ENCODE assay signal across 15 cellular contexts in genomic region chr5:99054972-99055371, GRCh38.
DNase-seq lines count a peak whose midpoint lies in the region; ATAC-seq and TF ChIP-seq lines count a peak whose summit lies in the region.
"Had no signal": no experiment of that assay in that cellular context is flagged by ENCODE, and none has a peak within 500 bp of the region (broad histone marks: within the 10 kb centered on the region; RNA-seq: fewer than 3 reads in every experiment).

No MANE protein-coding gene starts in this region.

- no peak for TF ChIP-seq CTCF in brain microvascular endothelial cell (IDR thresholded peaks at IDR 0.05; ENCODE audit: low read depth, low read length, missing control alignments)

- POLR2A ChIA-PET in CD8-positive, alpha-beta memory T cell (lab: Charles Lee), result no interaction called here

- H3K27ac Mint-ChIP-seq in CD8-positive, alpha-beta memory T cell, result peak overlapping the region in 6 of 8 donors; percentile 40 to 91 (median 52)
- no peak overlapping the region for H3K27ac Mint-ChIP-seq in activated T-helper 17 cell treated with anti-CD3 and anti-CD28 coated beads, Interleukin-2, amount 50 U/mL, for 72 hours
- H3K27ac Mint-ChIP-seq: mesothelial cell of epicardium; T-helper 2 cell treated with Interferon-gamma antibody and Interleukin-4, amounts not matched to agents 5 μg/mL and 100 μg/mL, for 36 hours had no signal

- ATAC-seq in GM19351 (IDR thresholded peaks at IDR 0.05; ENCODE audit: unreplicated experiment) (peak; percentile 57), HG02884 (IDR thresholded peaks at IDR 0.05; ENCODE audit: unreplicated experiment) (peak; percentile 72), left lobe of liver (no peak)
- peak; percentile 68 for ATAC-seq in activated T-helper 17 cell treated with anti-CD3 and anti-CD28 coated beads, Interleukin-2, amount 50 U/mL, for 72 hours (replicated peaks)

- H3K4me3 ChIP-seq in CD8-positive, alpha-beta memory T cell (ENCODE audit: low read length), result no peak overlapping the region
- no peak overlapping the region for H3K4me3 ChIP-seq in brain microvascular endothelial cell (ENCODE audit: low read depth, low read length)
- H3K4me3 ChIP-seq: HAP-1 had no signal

- no peaks in the 10 kb centered on the region for H3K9me3 Mint-ChIP-seq in CD8-positive, alpha-beta memory T cell
- no peaks in the 10 kb centered on the region for H3K9me3 Mint-ChIP-seq in activated T-helper 17 cell treated with anti-CD3 and anti-CD28 coated beads, Interleukin-2, amount 50 U/mL, for 72 hours
- H3K9me3 Mint-ChIP-seq: mesothelial cell of epicardium; T-helper 2 cell treated with Interferon-gamma antibody and Interleukin-4, amounts not matched to agents 5 μg/mL and 100 μg/mL, for 36 hours had no signal

- CTCF ChIA-PET in CD8-positive, alpha-beta memory T cell (lab: Charles Lee), result no interaction called here

- no peak overlapping the region for H3K27ac ChIP-seq in CD8-positive, alpha-beta memory T cell (ENCODE audit: low read depth, low read length)
- no peak overlapping the region for H3K27ac ChIP-seq in brain microvascular endothelial cell
- H3K27ac ChIP-seq: epithelial cell of prostate had no signal

- in situ Hi-C loops in brain microvascular endothelial cell (cut with HindIII; ENCODE audit: low pct_ligation_motif_present, low sequenced_read_pairs), result no loop called here

- no peaks in the 10 kb centered on the region for H3K36me3 ChIP-seq in CD8-positive, alpha-beta memory T cell (ENCODE audit: insufficient read depth, low read length)
- H3K36me3 ChIP-seq in brain microvascular endothelial cell (replicated peaks), result no peaks in the 10 kb centered on the region
- H3K36me3 ChIP-seq: HAP-1 had no signal

- H3K9me3 ChIP-seq in CD8-positive, alpha-beta memory T cell (ENCODE audit: low read length), result no peaks in the 10 kb centered on the region
- H3K9me3 ChIP-seq: HAP-1 had no signal

- DNase-seq in CD8-positive, alpha-beta memory T cell, result no peak
- DNase-seq in AG08396 (ENCODE audit: low spot score) (no peak), NCI-H2029 treated with DMSO at 0.1 percent for 48 hours (lab: John Stamatoyannopoulos, UW) (no peak), brain microvascular endothelial cell (no peak), left lobe of liver (ENCODE audit: low spot score) (no peak)
- DNase-seq: activated CD4-positive, CD25-positive, alpha-beta regulatory T cell treated with anti-CD3 and anti-CD28 coated beads, Interleukin-2, amount 50 U/mL, for 72 hours; occipital lobe; small intestine had no signal

- H3K4me1 ChIP-seq in CD8-positive, alpha-beta memory T cell (ENCODE audit: insufficient read depth, low read length), result peaks cover under 1% of the 10 kb centered on the region

- peaks cover 5 to 13% (median 8%) of the 10 kb centered on the region in 3 donors for H3K4me1 Mint-ChIP-seq in CD8-positive, alpha-beta memory T cell
- H3K4me1 Mint-ChIP-seq in activated T-helper 17 cell treated with anti-CD3 and anti-CD28 coated beads, Interleukin-2, amount 50 U/mL, for 72 hours, result no peaks in the 10 kb centered on the region

- H3K27me3 ChIP-seq in CD8-positive, alpha-beta memory T cell (ENCODE audit: insufficient read depth, low read length, poor library complexity, severe bottlenecking), result no peaks in the 10 kb centered on the region
- H3K27me3 ChIP-seq in brain microvascular endothelial cell (replicated peaks), result no peaks in the 10 kb centered on the region

- H3K36me3 Mint-ChIP-seq in CD8-positive, alpha-beta memory T cell, result peaks cover 0 to 9% (median 0%) of the 10 kb centered on the region in 3 donors
- no peaks in the 10 kb centered on the region for H3K36me3 Mint-ChIP-seq in activated T-helper 17 cell treated with anti-CD3 and anti-CD28 coated beads, Interleukin-2, amount 50 U/mL, for 72 hours (ENCODE audit: low read depth)
- H3K36me3 Mint-ChIP-seq: mesothelial cell of epicardium had no signal

- H3K4me3 Mint-ChIP-seq in CD8-positive, alpha-beta memory T cell, result peak overlapping the region in 2 of 7 donors; percentile 37 to 41
- H3K4me3 Mint-ChIP-seq in activated T-helper 17 cell treated with anti-CD3 and anti-CD28 coated beads, Interleukin-2, amount 50 U/mL, for 72 hours, result no peak overlapping the region
- H3K4me3 Mint-ChIP-seq: mesothelial cell of epicardium; T-helper 2 cell treated with Interferon-gamma antibody and Interleukin-4, amounts not matched to agents 5 μg/mL and 100 μg/mL, for 36 hours had no signal

- peaks cover 0 to 4% of the 10 kb centered on the region in 2 donors for H3K27me3 Mint-ChIP-seq in CD8-positive, alpha-beta memory T cell
- H3K27me3 Mint-ChIP-seq in activated T-helper 17 cell treated with anti-CD3 and anti-CD28 coated beads, Interleukin-2, amount 50 U/mL, for 72 hours, result no peaks in the 10 kb centered on the region
